Comparison of ENCODE assay signal across 24 cellular contexts in the genomic region with DNA sequence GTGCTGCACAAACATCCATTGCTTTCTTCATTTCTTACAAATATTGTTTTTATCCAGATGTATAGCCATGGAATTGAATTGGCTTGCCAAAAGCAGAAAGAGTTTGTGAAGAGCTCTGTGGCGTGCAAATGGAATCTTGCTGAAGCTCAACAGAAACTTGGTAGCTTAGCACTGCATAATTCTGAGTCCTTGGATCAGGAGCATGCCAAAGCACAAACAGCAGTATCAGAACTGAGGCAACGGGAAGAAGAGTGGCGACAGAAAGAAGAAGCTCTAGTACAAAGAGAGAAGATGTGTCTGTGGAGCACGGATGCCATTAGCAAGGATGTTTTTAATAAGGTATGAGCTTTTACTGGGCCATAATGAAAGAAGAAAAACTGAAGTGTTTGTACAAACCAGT. TPM values are rescaled to one million over a fixed set of nuclear protein-coding genes. Genes with fewer than 3 reads are reported as not detected.
DNase-seq lines count a peak whose midpoint lies in the region; ATAC-seq and TF ChIP-seq lines count a peak whose summit lies in the region.
"Had no signal": no experiment of that assay in that cellular context is flagged by ENCODE, and none has a peak within 500 bp of the region (broad histone marks: within the 10 kb centered on the region; RNA-seq: fewer than 3 reads in every experiment).

No MANE protein-coding gene starts in this region.

- in situ Hi-C loops in gastrocnemius medialis (cut with MboI; ENCODE audit: low sequenced_read_pairs in 4 of 4): loop anchor here in 1 of 4 donors (10.0 to 25.0 kb wide), 3 partner anchors 50 to 940 kb away; partner anchors contain the start of genes PLGRKT and RIC1

- no peak overlapping the region for H3K4me3 Mint-ChIP-seq in activated CD4-positive, alpha-beta T cell treated with anti-CD3 and anti-CD28 coated beads, Interleukin-2, amount 10 ng/mL, durations not matched to agents 24 days and 14 days
- H3K4me3 Mint-ChIP-seq in T-cell: no peak overlapping the region
- H3K4me3 Mint-ChIP-seq: CD8-positive, alpha-beta T cell; GM23338 had no signal

- H3K9me3 ChIP-seq in esophagus muscularis mucosa (no peaks in the 10 kb centered on the region), gastrocnemius medialis (no peaks in the 10 kb centered on the region), tibial artery (no peaks in the 10 kb centered on the region)
- H3K9me3 ChIP-seq: BLaER1 treated with 17β-estradiol and CSF1 and Interleukin-3, amounts not matched to agents 10 nM and 100 nM; HAP-1 had no signal

- H3K27ac Mint-ChIP-seq in activated CD4-positive, alpha-beta T cell treated with anti-CD3 and anti-CD28 coated beads, Interleukin-2, amount 10 ng/mL, durations not matched to agents 24 days and 14 days: no peak overlapping the region
- H3K27ac Mint-ChIP-seq in T-cell: peak overlapping the region; percentile 21 to 45
- H3K27ac Mint-ChIP-seq: CD8-positive, alpha-beta T cell; GM23338 had no signal

- H3K9me3 Mint-ChIP-seq in activated CD4-positive, alpha-beta T cell treated with anti-CD3 and anti-CD28 coated beads, Interleukin-2, amount 10 ng/mL, durations not matched to agents 24 days and 14 days: no peaks in the 10 kb centered on the region
- no peaks in the 10 kb centered on the region for H3K9me3 Mint-ChIP-seq in T-cell
- H3K9me3 Mint-ChIP-seq: CD8-positive, alpha-beta T cell; GM23338 had no signal

- H3K36me3 Mint-ChIP-seq in activated CD4-positive, alpha-beta T cell treated with anti-CD3 and anti-CD28 coated beads, Interleukin-2, amount 10 ng/mL, durations not matched to agents 24 days and 14 days (ENCODE audit: low read depth): peaks cover 32% of the 10 kb centered on the region
- H3K36me3 Mint-ChIP-seq in T-cell: peaks cover 34% of the 10 kb centered on the region

- ATAC-seq in T-cell (replicated peaks in 1 of 4) (no peak), gastrocnemius medialis (no peak)
- ATAC-seq: CD8-positive, alpha-beta T cell; GM23338; HepG2 had no signal

- TF ChIP-seq POLR2A in esophagus muscularis mucosa (IDR thresholded peaks at IDR 0.05; ENCODE audit: low read depth) (no peak), gastrocnemius medialis (IDR thresholded peaks at IDR 0.05) (no peak)

- no peaks in the 10 kb centered on the region for H3K27me3 Mint-ChIP-seq in activated CD4-positive, alpha-beta T cell treated with anti-CD3 and anti-CD28 coated beads, Interleukin-2, amount 10 ng/mL, durations not matched to agents 24 days and 14 days
- H3K27me3 Mint-ChIP-seq in T-cell: no peaks in the 10 kb centered on the region

- CTCF ChIA-PET in T-cell (lab: Charles Lee): interaction anchor here (0.5 to 0.6 kb wide), 3 partner anchors 299 to 915 kb away, joined by 3 to 4 read pairs (median 3); no protein-coding TSS in a partner anchor

- H3K27me3 ChIP-seq in esophagus muscularis mucosa: no peaks in the 10 kb centered on the region
- no peaks in the 10 kb centered on the region for H3K27me3 ChIP-seq in gastrocnemius medialis
- no peaks in the 10 kb centered on the region for H3K27me3 ChIP-seq in tibial artery
- H3K27me3 ChIP-seq: BLaER1 treated with 17β-estradiol and CSF1 and Interleukin-3, amounts not matched to agents 10 nM and 100 nM had no signal

- no peak for TF ChIP-seq EP300 in esophagus muscularis mucosa (IDR thresholded peaks at IDR 0.05)

- H3K4me1 ChIP-seq in esophagus muscularis mucosa (peaks cover 30 to 92% (median 85%) of the 10 kb centered on the region in 4 donors), gastrocnemius medialis (peaks cover 64 to 74% of the 10 kb centered on the region in 2 donors), tibial artery (peaks cover 0 to 87% (median 29%) of the 10 kb centered on the region in 4 donors)

- peak; percentile 51 for DNase-seq in activated CD4-positive, alpha-beta T cell treated with anti-CD3 and anti-CD28 coated beads, Interleukin-2, amount 10 ng/mL, durations not matched to agents 24 days and 14 days
- DNase-seq in activated CD4-positive, alpha-beta T cell treated with anti-CD3 and anti-CD28 coated beads for 48 hours: no peak
- DNase-seq in T-cell: no peak
- DNase-seq in esophagus muscularis mucosa (ENCODE audit: extremely low spot score): no peak
- no peak for DNase-seq in gastrocnemius medialis
- no peak for DNase-seq in COLO829 (ENCODE audit: low spot score)
- DNase-seq in NOMO-1 treated with dmso at 0.1 percent for 144 hours (lab: John Stamatoyannopoulos, UW; ENCODE audit: unreplicated experiment): no peak
- DNase-seq in tibial artery: no peak
- DNase-seq: CD8-positive, alpha-beta T cell; GDM1; KBM-7; NCI-H1092; NCI-H1436; NCI-H187 treated with DMSO at 0.1 percent for 48 hours; NCI-H69; SHP77 treated with DMSO at 0.1 percent for 48 hours had no signal

- peaks cover 17% of the 10 kb centered on the region for H3K4me1 Mint-ChIP-seq in activated CD4-positive, alpha-beta T cell treated with anti-CD3 and anti-CD28 coated beads, Interleukin-2, amount 10 ng/mL, durations not matched to agents 24 days and 14 days
- peaks cover 40 to 44% (median 41%) of the 10 kb centered on the region in 3 donors for H3K4me1 Mint-ChIP-seq in T-cell

- H3K36me3 ChIP-seq in esophagus muscularis mucosa (peaks cover 8 to 26% (median 16%) of the 10 kb centered on the region in 4 donors), gastrocnemius medialis (peaks cover 0 to 20% of the 10 kb centered on the region in 2 donors), tibial artery (peaks cover 0 to 14% (median 12%) of the 10 kb centered on the region in 3 donors)

- POLR2A ChIA-PET in T-cell (lab: Charles Lee): interaction anchor here in 1 of 2 donors (0.7 kb wide), 1 partner anchor 150 kb away, joined by 3 read pairs; no protein-coding TSS in a partner anchor

- peak overlapping the region; percentile 49 to 68 (median 64) for H3K27ac ChIP-seq in esophagus muscularis mucosa (replicated peaks in 1 of 4)
- H3K27ac ChIP-seq in gastrocnemius medialis: peak overlapping the region; percentile 61 to 98 (median 82)
- peak overlapping the region in 1 of 2 donors; percentile 68 for H3K27ac ChIP-seq in tibial artery
- H3K27ac ChIP-seq: 22Rv1; BLaER1 treated with 17β-estradiol and CSF1 and Interleukin-3, amounts not matched to agents 10 nM and 100 nM; HL-60; RWPE1 had no signal

- 57% methylated on average over 4 of the region's 4 CpGs for WGBS in esophagus muscularis mucosa

- H3K4me3 ChIP-seq in esophagus muscularis mucosa (no peak overlapping the region), gastrocnemius medialis (no peak overlapping the region), tibial artery (no peak overlapping the region)
- H3K4me3 ChIP-seq: BLaER1 treated with 17β-estradiol and CSF1 and Interleukin-3, amounts not matched to agents 10 nM and 100 nM; GM23338; HAP-1 had no signal

- intact Hi-C loops in activated CD4-positive, alpha-beta T cell treated with anti-CD3 and anti-CD28 coated beads, Interleukin-2, amount 10 ng/mL, durations not matched to agents 24 days and 14 days (cut with micrococcal nuclease): no loop called here
- intact Hi-C loops in esophagus muscularis mucosa (cut with DNase I): no loop called here
- intact Hi-C loops in gastrocnemius medialis (cut with DNase I; ENCODE audit: low total_unique reads): loop anchor here (5.0 to 10.0 kb wide), 2 partner anchors 302 to 830 kb away; partner anchors contain the start of genes JAK2 and PDCD1LG2
- intact Hi-C loops in tibial artery (cut with DNase I; ENCODE audit: low total_unique reads): no loop called here

- TF ChIP-seq CTCF in esophagus muscularis mucosa (IDR thresholded peaks at IDR 0.05) (no peak), gastrocnemius medialis (IDR thresholded peaks at IDR 0.05 in 4 of 5, conservative IDR thresholded peaks at IDR 0.05 in 1 of 5) (no peak), tibial artery (IDR thresholded peaks at IDR 0.05) (no peak)

RNA-seq across cellular contexts. Expression of gene CDC37L1, which starts 5.5 kb away (rescaled TPM):
- 11.3 and 12.1 TPM in 2 replicates for total RNA-seq in activated CD4-positive, alpha-beta T cell treated with anti-CD3 and anti-CD28 coated beads, Interleukin-2, amount 10 ng/mL, durations not matched to agents 24 days and 14 days
- total RNA-seq in T-cell (10 to 100 TPM; 20.6 to 26.8 (median 23.7) TPM), esophagus muscularis mucosa (100 to 1,000 TPM in 1 of 4 donors, 10 to 100 TPM in 3; 78.3 to 115 (median 86.4) TPM), gastrocnemius medialis (100 to 1,000 TPM in 3 of 4 donors, 10 to 100 TPM in 1; 91.1 to 157 (median 131) TPM)

RNA-seq across cellular contexts. Expression of gene SPATA6L, which starts 18.5 kb away (rescaled TPM):
- total RNA-seq in activated CD4-positive, alpha-beta T cell treated with anti-CD3 and anti-CD28 coated beads, Interleukin-2, amount 10 ng/mL, durations not matched to agents 24 days and 14 days: not detected in 2 replicates
- 1 to 10 TPM; 1.2 to 5.2 (median 2.5) TPM for total RNA-seq in T-cell
- total RNA-seq in esophagus muscularis mucosa: 1 to 10 TPM in 2 of 4 donors, under 1 TPM in 2; 0.23 to 1.7 (median 1.1) TPM
- total RNA-seq in gastrocnemius medialis: under 1 TPM in 2 of 4 donors, not detected in 2; 0.39 to 0.44 TPM
- total RNA-seq: NCI-H460 had no signal

RNA-seq across cellular contexts. Expression of gene PLPP6, which starts 22.7 kb away (rescaled TPM):
- total RNA-seq in activated CD4-positive, alpha-beta T cell treated with anti-CD3 and anti-CD28 coated beads, Interleukin-2, amount 10 ng/mL, durations not matched to agents 24 days and 14 days: 5.5 and 6.0 TPM in 2 replicates
- total RNA-seq in T-cell (10 to 100 TPM in 3 of 5 donors, 1 to 10 TPM in 2; 6.7 to 15.8 (median 14.3) TPM), esophagus muscularis mucosa (1 to 10 TPM; 3.8 to 6.3 (median 6.2) TPM), gastrocnemius medialis (1 to 10 TPM; 2.5 to 3.1 (median 2.5) TPM)

RNA-seq across cellular contexts. Expression of gene AK3, which starts 56.2 kb away (rescaled TPM):
- 22.9 and 27.3 TPM in 2 replicates for total RNA-seq in activated CD4-positive, alpha-beta T cell treated with anti-CD3 and anti-CD28 coated beads, Interleukin-2, amount 10 ng/mL, durations not matched to agents 24 days and 14 days
- 10 to 100 TPM; 20.0 to 25.7 (median 23.1) TPM for total RNA-seq in T-cell
- total RNA-seq in esophagus muscularis mucosa: 100 to 1,000 TPM in 3 of 4 donors, 10 to 100 TPM in 1; 90.0 to 129 (median 118) TPM
- 100 to 1,000 TPM; 163 to 270 (median 188) TPM for total RNA-seq in gastrocnemius medialis
